15 cellular contexts compared by ENCODE assay signal in genomic region chrY:7415157-7415633, GRCh38.
"Had no signal": no experiment of that assay in that cellular context is flagged by ENCODE, and none has a peak within 500 bp of the region (broad histone marks: within the 10 kb centered on the region; RNA-seq: fewer than 3 reads in every experiment).

No MANE protein-coding gene starts in this region.

- DNase-seq: activated CD4-positive, alpha-beta memory T cell treated with anti-CD3 and anti-CD28 coated beads for 36 hours; activated CD4-positive, alpha-beta T cell treated with anti-CD3 and anti-CD28 coated beads for 1 hour; activated gamma-delta T cell treated with Interleukin-2 at 50 U/mL for 16 hours; activated naive CD8-positive, alpha-beta T cell treated with anti-CD3 and anti-CD28 coated beads for 36 hours; activated T-cell treated with anti-CD3 and anti-CD28 coated beads, Interleukin-2, amount 50 U/mL, for 72 hours; brain microvascular endothelial cell; heart left ventricle; islet precursor cell; left ventricle myocardium inferior; mesendoderm; pancreas; stimulated activated CD4-positive, alpha-beta T cell treated with anti-CD3 and anti-CD28 coated beads, Interleukin-4, amount 100 ng/mL, for 1 hour; stimulated activated CD8-positive, alpha-beta memory T cell treated with anti-CD3 and anti-CD28 coated beads, Interleukin-4, amount 100 ng/mL, for 48 hours; stimulated activated naive CD8-positive, alpha-beta T cell treated with anti-CD3 and anti-CD28 coated beads, Interleukin-15, Interleukin-2, amounts not matched to agents 100 U/mL and 50 U/mL, for 24 hours; testis had no signal

- ATAC-seq: activated T-cell treated with anti-CD3 and anti-CD28 coated beads, Interleukin-2, amount 50 U/mL, for 72 hours; heart left ventricle; pancreas; stimulated activated naive CD8-positive, alpha-beta T cell treated with anti-CD3 and anti-CD28 coated beads, Interleukin-15, Interleukin-2, amounts not matched to agents 100 U/mL and 50 U/mL, for 24 hours had no signal
